In genomic region chr18:22177496-22177866, GRCh38 we compare ENCODE assay signal across 20 cellular contexts. TPM values are rescaled to one million over a fixed set of nuclear protein-coding genes. Genes with fewer than 3 reads are reported as not detected.
DNase-seq lines count a peak whose midpoint lies in the region; ATAC-seq and TF ChIP-seq lines count a peak whose summit lies in the region.
"Had no signal": no experiment of that assay in that cellular context is flagged by ENCODE, and none has a peak within 500 bp of the region (broad histone marks: within the 10 kb centered on the region; RNA-seq: fewer than 3 reads in every experiment).

No MANE protein-coding gene starts in this region.

- H3K79me2 ChIP-seq in GM23338 (replicated peaks; ENCODE audit: insufficient read depth): no peaks in the 10 kb centered on the region
- H3K79me2 ChIP-seq in GM23248 (ENCODE audit: insufficient read depth): peaks cover 85% of the 10 kb centered on the region

- H3K9me3 ChIP-seq in body of pancreas (no peaks in the 10 kb centered on the region), left lung (no peaks in the 10 kb centered on the region), spleen (no peaks in the 10 kb centered on the region), GM23248 (ENCODE audit: low read depth) (no peaks in the 10 kb centered on the region)
- H3K9me3 ChIP-seq: psoas muscle had no signal

- H3K27ac Mint-ChIP-seq in GM23338: no peak overlapping the region
- H3K27ac Mint-ChIP-seq in stimulated activated naive B cell treated with anti-CD40 and anti-IgM and Interleukin-4, amounts not matched to agents 10 μg/mL and 1 μg/mL and 100 μg/mL, for 72 hours: no peak overlapping the region
- H3K27ac Mint-ChIP-seq: CD8-positive, alpha-beta T cell had no signal

- H3K4me1 ChIP-seq in GM23338 (ENCODE audit: insufficient read depth) (peaks cover 12% of the 10 kb centered on the region), body of pancreas (peaks cover 51% of the 10 kb centered on the region), left lung (peaks cover 0 to 7% of the 10 kb centered on the region in 2 donors), spleen (peaks cover 0 to 19% (median 0%) of the 10 kb centered on the region in 6 donors), GM23248 (ENCODE audit: insufficient read depth) (peaks cover 23% of the 10 kb centered on the region; the same call in 1 of the 2 replicates)
- H3K4me1 ChIP-seq: psoas muscle had no signal

- H4K20me1 ChIP-seq in GM23338 (replicated peaks; ENCODE audit: insufficient read depth): peaks cover 36% of the 10 kb centered on the region
- H4K20me1 ChIP-seq in GM23248 (ENCODE audit: insufficient read depth): peaks cover 9% of the 10 kb centered on the region; the same call in 1 of the 2 replicates

- H3K9ac ChIP-seq in GM23248: no peak overlapping the region

- H3K9me3 Mint-ChIP-seq in GM23338: peaks cover 7% of the 10 kb centered on the region; the same call in 2 of the 3 replicates
- H3K9me3 Mint-ChIP-seq in stimulated activated naive B cell treated with anti-CD40 and anti-IgM and Interleukin-4, amounts not matched to agents 10 μg/mL and 1 μg/mL and 100 μg/mL, for 72 hours: peaks cover 0 to 3% of the 10 kb centered on the region in 2 donors
- H3K9me3 Mint-ChIP-seq: CD8-positive, alpha-beta T cell had no signal

- H3K36me3 Mint-ChIP-seq in GM23338 (ENCODE audit: low read depth): no peaks in the 10 kb centered on the region
- H3K36me3 Mint-ChIP-seq in stimulated activated naive B cell treated with anti-CD40 and anti-IgM and Interleukin-4, amounts not matched to agents 10 μg/mL and 1 μg/mL and 100 μg/mL, for 72 hours: peaks cover 0 to 1% of the 10 kb centered on the region in 2 donors
- H3K36me3 Mint-ChIP-seq: CD8-positive, alpha-beta T cell had no signal

- H3K27ac ChIP-seq in GM23338 (ENCODE audit: low read depth) (no peak overlapping the region), body of pancreas (peak overlapping the region; percentile 72 to 100 (median 98)), left lung (peak overlapping the region; percentile 6 to 71), spleen (peak overlapping the region in 7 of 8 donors; percentile 51 to 93 (median 88)), GM23248 (no peak overlapping the region)
- H3K27ac ChIP-seq: psoas muscle, RWPE1 had no signal

- H3K4me2 ChIP-seq in GM23338 (peak overlapping the region; percentile 69), GM23248 (ENCODE audit: unreplicated experiment) (no peak overlapping the region)

- 14 to 17% methylated on average over 8 of the region's 8 CpGs for WGBS in body of pancreas, 2 donors
- 57 to 76% (median 72%) methylated on average over 8 of the region's 8 CpGs for WGBS in spleen, 5 donors
- 88 to 92% methylated on average over 8 of the region's 8 CpGs for WGBS in GM23248 (ENCODE audit: low coverage in 1 of 2, low lambda C conversion rate in 2 of 2, missing lambda C conversion rate in 2 of 2), 2 experiments

- peaks cover 84% of the 10 kb centered on the region for H3K27me3 Mint-ChIP-seq in GM23338 (ENCODE audit: insufficient read depth, low read depth, poor library complexity)
- H3K27me3 Mint-ChIP-seq in stimulated activated naive B cell treated with anti-CD40 and anti-IgM and Interleukin-4, amounts not matched to agents 10 μg/mL and 1 μg/mL and 100 μg/mL, for 72 hours: peaks cover 44 to 47% of the 10 kb centered on the region in 2 donors

- H3K9me2 ChIP-seq in GM23338 (ENCODE audit: insufficient read depth) (no peaks in the 10 kb centered on the region), GM23248 (ENCODE audit: insufficient read depth) (no peaks in the 10 kb centered on the region)

- H3K4me3 Mint-ChIP-seq in GM23338: peak overlapping the region; percentile 57; the same call in 2 of the 3 replicates
- no peak overlapping the region for H3K4me3 Mint-ChIP-seq in stimulated activated naive B cell treated with anti-CD40 and anti-IgM and Interleukin-4, amounts not matched to agents 10 μg/mL and 1 μg/mL and 100 μg/mL, for 72 hours
- H3K4me3 Mint-ChIP-seq: CD8-positive, alpha-beta T cell had no signal

- H3K36me3 ChIP-seq in GM23338 (ENCODE audit: insufficient read depth) (no peaks in the 10 kb centered on the region), body of pancreas (replicated peaks in 1 of 2; ENCODE audit: insufficient read depth in 1 of 2, low read depth in 2 of 2) (peaks cover 0 to 2% of the 10 kb centered on the region in 2 donors), left lung (peaks cover 0 to 12% of the 10 kb centered on the region in 2 donors), spleen (peaks cover 0 to 30% (median 0%) of the 10 kb centered on the region in 6 donors), GM23248 (ENCODE audit: low read depth) (peaks cover 35% of the 10 kb centered on the region)

- TF ChIP-seq CTCF in GM23338 (conservative IDR thresholded peaks at IDR 0.05; ENCODE audit: low read depth in 2 of 2): no peak
- no peak for TF ChIP-seq CTCF in body of pancreas (IDR thresholded peaks at IDR 0.05)
- no peak for TF ChIP-seq CTCF in left lung (IDR thresholded peaks at IDR 0.05)
- TF ChIP-seq CTCF in spleen (IDR thresholded peaks at IDR 0.05 in 8 of 11, conservative IDR thresholded peaks at IDR 0.05 in 3 of 11): no peak

- intact Hi-C loops in body of pancreas (cut with DNase I) (loop anchor here (10.0 kb wide), 2 partner anchors 183 to 387 kb away; no protein-coding TSS in a partner anchor), left lung (cut with DNase I) (loop anchor here in 1 of 2 donors (10.0 kb wide), 2 partner anchors 167 to 387 kb away; no protein-coding TSS in a partner anchor), spleen (cut with DNase I; ENCODE audit: low total_unique reads) (loop anchor here (10.0 kb wide), 1 partner anchor 377 kb away; no protein-coding TSS in a partner anchor)

- H2AFZ ChIP-seq in GM23338: no peak overlapping the region
- H2AFZ ChIP-seq in GM23248: no peak overlapping the region

- H3F3A ChIP-seq in GM23338 (replicated peaks; ENCODE audit: low read depth) (no peaks in the 10 kb centered on the region), GM23248 (ENCODE audit: insufficient read depth) (peaks cover 17% of the 10 kb centered on the region; the same call in 1 of the 2 replicates)

- H3K4me1 Mint-ChIP-seq in GM23338: peaks cover 11% of the 10 kb centered on the region
- no peaks in the 10 kb centered on the region for H3K4me1 Mint-ChIP-seq in stimulated activated naive B cell treated with anti-CD40 and anti-IgM and Interleukin-4, amounts not matched to agents 10 μg/mL and 1 μg/mL and 100 μg/mL, for 72 hours

- ATAC-seq in GM23338 (no peak), body of pancreas (no peak), left lung (peak; percentile 33), HG02981 (IDR thresholded peaks at IDR 0.05; ENCODE audit: unreplicated experiment) (no peak)
- no peak for ATAC-seq in stimulated activated naive B cell treated with anti-CD40 and anti-IgM and Interleukin-4, amounts not matched to agents 10 μg/mL and 1 μg/mL and 100 μg/mL, for 72 hours (replicated peaks)
- ATAC-seq: CD8-positive, alpha-beta T cell had no signal

- in situ Hi-C loops in GM23248 (cut with MboI): no loop called here

- peak overlapping the region; percentile 45 for H3K4me3 ChIP-seq in GM23338
- peak overlapping the region in 1 of 2 donors; percentile 20 for H3K4me3 ChIP-seq in body of pancreas
- H3K4me3 ChIP-seq in left lung: peak overlapping the region in 1 of 2 donors; percentile 23
- peak overlapping the region in 5 of 8 donors; percentile 24 to 86 (median 45) for H3K4me3 ChIP-seq in spleen
- no peak overlapping the region for H3K4me3 ChIP-seq in GM23248
- H3K4me3 ChIP-seq: psoas muscle had no signal

- TF ChIP-seq POLR2A in body of pancreas (IDR thresholded peaks at IDR 0.05): no peak
- TF ChIP-seq POLR2A in spleen (IDR thresholded peaks at IDR 0.05): no peak

- H3K27me3 ChIP-seq in GM23338 (ENCODE audit: insufficient read depth) (peaks cover 98% of the 10 kb centered on the region), body of pancreas (no peaks in the 10 kb centered on the region), left lung (peaks cover 0 to 64% of the 10 kb centered on the region in 2 donors), spleen (replicated peaks in 1 of 7) (peaks cover 0 to 76% (median 28%) of the 10 kb centered on the region in 7 donors), GM23248 (replicated peaks; ENCODE audit: insufficient read depth) (no peaks in the 10 kb centered on the region)

- no peak for DNase-seq in GM23338 (ENCODE audit: low spot score)
- no peak for DNase-seq in body of pancreas
- DNase-seq in left lung: no peak
- no peak for DNase-seq in spleen
- no peak for DNase-seq in dermis blood vessel endothelial cell
- no peak for DNase-seq in stimulated activated naive B cell treated with anti-CD40 and anti-IgM and Interleukin-4, amounts not matched to agents 10 μg/mL and 1 μg/mL and 100 μg/mL, for 72 hours
- DNase-seq in GM23248: no peak
- DNase-seq: activated CD4-positive, alpha-beta T cell treated with anti-CD3 and anti-CD28 coated beads, Interleukin-2, amount 50 U/mL, for 4 hours; activated naive CD4-positive, alpha-beta T cell treated with anti-CD3 and anti-CD28 coated beads, Interleukin-2, amount 50 U/mL, for 16 hours; activated T-cell treated with anti-CD3 and anti-CD28 coated beads, Interleukin-2, amount 50 U/mL, for 1 hour; CD8-positive, alpha-beta T cell; DND-41; effector CD4-positive, alpha-beta T cell; NCI-H146; NCI-H226; psoas muscle; stimulated activated CD4-positive, alpha-beta T cell treated with anti-CD3 and anti-CD28 coated beads, Interleukin-15, amount 100 ng/mL, for 24 hours; stimulated activated naive CD4-positive, alpha-beta T cell treated with Interleukin-2 at 50 U/mL for 16 hours had no signal

TF ChIP-seq in GM23338, 12 proteins besides CTCF, POLR2A, EP300 and RAD21:
- TF ChIP-seq ETS1 (IDR thresholded peaks at IDR 0.05) (no peak), EZH2 (IDR thresholded peaks at IDR 0.05; ENCODE audit: low read depth, unreplicated experiment) (peak; percentile 39)

RNA-seq across cellular contexts. Expression of gene GATA6, which starts 8.1 kb away (rescaled TPM):
- total RNA-seq in GM23338 (2014; rRNA removed; shearing (Covaris generic)): not detected in 2 replicates
- polyA plus RNA-seq in GM23338 (2016; fragmentation: Nextera tagmentation; extraction: Ambion mirVana) (0.08 and 0.30 TPM in 2 replicates), spleen (10 to 100 TPM in 1 of 3 donors, 1 to 10 TPM in 2; 4.2 to 14.8 (median 4.9) TPM), GM23248 (2016; fragmentation: Nextera tagmentation; extraction: Ambion mirVana) (6.6 and 6.9 TPM in 2 replicates)
- total RNA-seq in body of pancreas (100 to 1,000 TPM in 1 of 2 donors, 10 to 100 TPM in 1; 41.8 to 114 TPM), left lung (10 to 100 TPM; 20.6 to 29.9 TPM), spleen (10 to 100 TPM; 27.4 to 65.3 (median 42.3) TPM), dermis blood vessel endothelial cell (0.51 and 0.98 TPM in 2 replicates)
- 17.6 and 19.0 TPM in 2 replicates for total RNA-seq in GM23248 (2014; rRNA removed; shearing (Covaris generic))

Comparison
In these comparisons a context has a peak if more than half of its experiments do, and no peak if none do; other contexts are left out.
1. H3K27ac ChIP-seq: peak in body of pancreas (4 of 4), left lung (2 of 2) and spleen (7 of 8); none in GM23338 (single experiment) and GM23248 (single experiment).